ENCODE assay signal across 9 cellular contexts in genomic region chr10:97016728-97017473, GRCh38.
DNase-seq lines count a peak whose midpoint lies in the region; ATAC-seq, FAIRE-seq and TF ChIP-seq lines count a peak whose summit lies in the region.
"Had no signal": no experiment of that assay in that cellular context is flagged by ENCODE, and none has a peak within 500 bp of the region (broad histone marks: within the 10 kb centered on the region; RNA-seq: fewer than 3 reads in every experiment).

No MANE protein-coding gene starts in this region.

- ATAC-seq in GM19397 (IDR thresholded peaks at IDR 0.05; ENCODE audit: unreplicated experiment) (peak; percentile 77), HG03196 (IDR thresholded peaks at IDR 0.05; ENCODE audit: unreplicated experiment) (peak; percentile 68), psoas muscle (no peak)

- FAIRE-seq in RCC 7860 (lab: Jason Lieb, UNC), result no peak

- H3K27me3 ChIP-seq in uterus (no peaks in the 10 kb centered on the region), psoas muscle (ENCODE audit: insufficient read depth in 3 of 3, low read length in 2 of 3) (no peaks in the 10 kb centered on the region)

- H3K27ac ChIP-seq in uterus (no peak overlapping the region), psoas muscle (no peak overlapping the region)

- WGBS in psoas muscle, 3 donors, result 82 to 87% (median 85%) methylated on average over 15 of the region's 15 CpGs

- TF ChIP-seq CTCF in uterus (IDR thresholded peaks at IDR 0.05), result no peak
- TF ChIP-seq CTCF in psoas muscle (IDR thresholded peaks at IDR 0.05), result no peak

- H3K4me1 ChIP-seq in uterus (no peaks in the 10 kb centered on the region), psoas muscle (peaks cover 27% of the 10 kb centered on the region)

- TF ChIP-seq POLR2A in uterus (IDR thresholded peaks at IDR 0.05), result no peak

- no peaks in the 10 kb centered on the region for H3K9me3 ChIP-seq in uterus
- no peaks in the 10 kb centered on the region for H3K9me3 ChIP-seq in psoas muscle

- H3K4me3 ChIP-seq in uterus, result no peak overlapping the region
- no peak overlapping the region for H3K4me3 ChIP-seq in psoas muscle

- H3K36me3 ChIP-seq in uterus, result no peaks in the 10 kb centered on the region
- no peaks in the 10 kb centered on the region for H3K36me3 ChIP-seq in psoas muscle (ENCODE audit: insufficient read depth in 1 of 2, low read depth in 1 of 2)

- DNase-seq in GDM1 (lab: John Stamatoyannopoulos, UW), result peak; percentile 12
- DNase-seq in astrocyte of the hippocampus (ENCODE audit: low read depth, low spot score), result peak; percentile 13
- DNase-seq in RCC 7860 (ENCODE audit: low spot score), result no peak
- no peak for DNase-seq in uterus
- no peak for DNase-seq in psoas muscle
- no peak for DNase-seq in cerebellum (ENCODE audit: low spot score)
- DNase-seq: foreskin fibroblast had no signal

- intact Hi-C loops in uterus (cut with DNase I; ENCODE audit: low total_unique reads), result no loop called here
- intact Hi-C loops in psoas muscle (cut with DNase I), result loop anchor here in 1 of 2 donors (10.0 kb wide), 1 partner anchor 62 kb away; no protein-coding TSS in a partner anchor

Comparison
In these comparisons a context has a peak if more than half of its experiments do, and no peak if none do; other contexts are left out.
1. DNase-seq: peak in GDM1 (single experiment) and astrocyte of the hippocampus (single experiment); none in RCC 7860 (single experiment), uterus (0 of 2), psoas muscle (0 of 2) and cerebellum (single experiment).
2. ATAC-seq: peak in GM19397 (single experiment) and HG03196 (single experiment); none in psoas muscle (0 of 4).